ENCODE assay signal across 8 cellular contexts in the genomic region with DNA sequence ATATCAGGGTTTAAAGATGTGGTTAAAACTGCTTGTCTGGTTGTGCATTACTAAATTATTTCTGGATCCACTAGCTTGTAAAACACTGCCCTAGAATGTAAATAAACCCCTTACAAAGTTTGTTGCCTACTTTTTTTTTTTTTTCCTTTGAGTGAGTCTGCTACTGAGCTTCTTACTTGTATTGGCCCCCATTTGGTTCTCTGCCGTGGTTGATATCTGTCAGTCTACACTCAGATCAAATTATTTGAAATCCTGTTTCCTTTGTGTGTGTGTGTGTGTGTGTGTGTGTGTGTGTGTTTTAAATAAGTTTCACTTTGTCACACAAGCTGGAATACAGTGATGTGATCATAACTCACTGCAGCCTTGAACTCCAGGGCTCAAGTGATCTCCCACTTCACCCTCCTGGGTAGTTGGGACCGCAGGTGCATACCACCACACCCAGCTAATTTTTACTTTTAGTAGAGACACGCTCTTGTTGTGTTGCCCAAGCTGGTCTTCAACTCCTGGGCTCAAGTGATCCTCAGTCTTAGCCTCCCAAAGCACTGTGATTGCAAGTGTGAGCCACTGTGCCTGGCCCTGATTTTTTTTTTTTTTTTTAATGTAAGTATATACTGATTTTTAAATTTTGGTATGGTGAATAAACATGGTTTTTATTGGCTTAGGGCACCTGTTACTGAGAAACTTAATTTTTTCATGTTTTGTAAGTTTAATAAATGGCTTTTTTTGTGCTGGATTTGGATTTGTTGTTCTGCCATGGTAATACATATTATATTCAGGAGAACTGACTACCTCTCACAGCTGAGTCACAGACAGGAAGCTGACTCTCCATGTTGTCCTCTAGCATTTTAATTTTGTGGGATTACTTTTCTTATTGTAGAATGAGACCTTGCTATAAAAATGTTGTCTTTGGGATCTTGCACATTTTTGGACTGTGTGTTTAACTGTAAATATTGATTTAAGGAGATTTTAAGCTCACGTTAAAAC. TPM values are rescaled to one million over a fixed set of nuclear protein-coding genes. Genes with fewer than 3 reads are reported as not detected.
DNase-seq lines count a peak whose midpoint lies in the region; ATAC-seq and TF ChIP-seq lines count a peak whose summit lies in the region.

No MANE protein-coding gene starts in this region.

- H3K27ac ChIP-seq in 22Rv1 (peak overlapping the region; percentile 53; the same call in 1 of the 2 replicates), H9 (ENCODE audit: insufficient read length, low read depth, low read length) (no peak overlapping the region), angular gyrus (ENCODE audit: low read depth, low read length) (peak overlapping the region; percentile 37), layer of hippocampus (ENCODE audit: low read depth, low read length) (peak overlapping the region; percentile 18)

- H3K23me2 ChIP-seq in H9 (ENCODE audit: insufficient read length, low read depth, low read length, poor library complexity, severe bottlenecking): no peaks in the 10 kb centered on the region

- no peaks in the 10 kb centered on the region for H3K9me3 ChIP-seq in H9 (ENCODE audit: control insufficient read depth, low read depth, low read length)

- no peak overlapping the region for H3K23ac ChIP-seq in H9 (ENCODE audit: insufficient read length, low read depth, low read length)

- peaks cover 6% of the 10 kb centered on the region; the same call in 1 of the 2 replicates for H3K4me1 ChIP-seq in H9 (ENCODE audit: insufficient read depth, low read length)

- no peak overlapping the region for H2BK5ac ChIP-seq in H9 (ENCODE audit: insufficient read length, low read length)

- H3K4me3 Mint-ChIP-seq in H9: peak overlapping the region in 1 of 2 experiments; percentile 54; a peak in 1 of 5 replicates

- H3K4me2 ChIP-seq in H9 (ENCODE audit: insufficient read depth, insufficient read length, low read length): no peak overlapping the region

- no CpG with 5 or more reads among the region's 4 CpGs for WGBS in H9 (ENCODE audit: extremely low coverage, insufficient read length, low lambda C conversion rate)

- peaks cover 58 to 59% of the 10 kb centered on the region in 2 experiments for H3K4me1 Mint-ChIP-seq in H9

- TF ChIP-seq CTCF in 22Rv1 (IDR thresholded peaks at IDR 0.05): no peak
- TF ChIP-seq CTCF in H9 (conservative IDR thresholded peaks at IDR 0.05): no peak

- no peak overlapping the region for H2AK5ac ChIP-seq in H9 (ENCODE audit: insufficient read length, low read length)

- H3T11ph ChIP-seq in H9 (ENCODE audit: low read length): no peak overlapping the region

- H2AFZ ChIP-seq in H9 (ENCODE audit: low read length): no peak overlapping the region

- DNase-seq in H9 (no peak), COLO668 (lab: John Stamatoyannopoulos, UW; ENCODE audit: unreplicated experiment) (no peak), retina (no peak), medulla oblongata (ENCODE audit: extremely low spot score) (no peak)

- H4K8ac ChIP-seq in H9 (replicated peaks; ENCODE audit: insufficient read length, low read depth, low read length): no peak overlapping the region

- no peak overlapping the region for H2BK120ac ChIP-seq in H9 (ENCODE audit: low read depth, low read length, poor library complexity, severe bottlenecking)

- no peak overlapping the region for H2BK15ac ChIP-seq in H9 (ENCODE audit: low read depth, low read length)

- peaks cover 3 to 10% (median 4%) of the 10 kb centered on the region in 3 experiments for H3K36me3 Mint-ChIP-seq in H9 (ENCODE audit: insufficient read depth in 1 of 3, low read depth in 3 of 3)

- H3K27me3 ChIP-seq in H9 (ENCODE audit: insufficient read depth, low read length): no peaks in the 10 kb centered on the region
- no peaks in the 10 kb centered on the region for H3K27me3 ChIP-seq in layer of hippocampus (ENCODE audit: control insufficient read depth, insufficient read depth, low read length)

- H3K14ac ChIP-seq in H9 (ENCODE audit: insufficient read depth, low read length): no peak overlapping the region; the same call in 1 of the 2 replicates

- no peak overlapping the region for H3K18ac ChIP-seq in H9 (ENCODE audit: insufficient read length, low read depth, low read length)

- no peak overlapping the region for H2BK12ac ChIP-seq in H9 (ENCODE audit: insufficient read length, low read depth, low read length)

- no peaks in the 10 kb centered on the region for H4K20me1 ChIP-seq in H9 (ENCODE audit: control insufficient read depth, insufficient read depth, insufficient read length)

- H3K27me3 Mint-ChIP-seq in H9 (ENCODE audit: low read depth): no peaks in the 10 kb centered on the region

- H3K9me3 Mint-ChIP-seq in H9: no peaks in the 10 kb centered on the region

- H3K4ac ChIP-seq in H9 (ENCODE audit: low read depth, low read length): no peak overlapping the region

- H3K79me1 ChIP-seq in H9 (ENCODE audit: insufficient read depth, low read depth, low read length, poor library complexity, severe bottlenecking): peaks cover 3% of the 10 kb centered on the region

- peaks cover 24% of the 10 kb centered on the region for H3K79me2 ChIP-seq in H9 (ENCODE audit: insufficient read depth, low read length)

- H2BK20ac ChIP-seq in H9 (ENCODE audit: low read depth, low read length, poor library complexity, severe bottlenecking): no peak overlapping the region

- H3K9ac ChIP-seq in H9 (ENCODE audit: extremely low read depth, insufficient read length, low read length): no peak overlapping the region

- no peak overlapping the region for H3K56ac ChIP-seq in H9 (ENCODE audit: insufficient read length, low read depth, low read length)

- peak overlapping the region; percentile 8 to 75 (median 68); a peak in 2 of 7 replicates for H3K27ac Mint-ChIP-seq in H9

- H4K91ac ChIP-seq in H9 (ENCODE audit: insufficient read length, low read depth, low read length): no peak overlapping the region

- ATAC-seq in HG03469 (IDR thresholded peaks at IDR 0.05; ENCODE audit: unreplicated experiment): no peak

- no peak overlapping the region for H4K5ac ChIP-seq in H9 (ENCODE audit: insufficient read length, low read depth, low read length)

RNA-seq across cellular contexts. Expression of gene MAP4K4, which starts 48.5 kb away (rescaled TPM):
- total RNA-seq in H9 (2021): 125 and 132 TPM in 2 replicates
